Comparison of ENCODE assay signal across 27 cellular contexts in the genomic region with DNA sequence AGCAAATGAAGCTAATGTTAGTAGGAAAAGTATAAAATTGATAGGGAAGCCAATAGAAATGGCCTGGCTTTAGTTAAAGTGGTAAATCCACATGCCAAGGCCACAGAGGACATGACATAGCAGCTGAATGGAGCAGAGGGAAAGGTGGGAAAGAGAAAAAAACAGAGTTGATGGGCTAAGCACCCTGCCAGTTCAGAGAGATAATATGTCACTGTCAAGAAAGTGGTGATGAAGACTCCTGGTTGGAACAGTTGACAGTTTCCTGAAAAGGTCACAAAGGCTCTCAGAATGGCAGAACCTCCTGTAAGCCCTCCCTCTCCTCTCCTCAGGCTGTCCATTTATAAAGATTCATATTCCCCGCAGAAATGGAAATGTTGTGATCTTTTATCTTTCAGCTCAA. TPM values are rescaled to one million over a fixed set of nuclear protein-coding genes. Genes with fewer than 3 reads are reported as not detected.
A peak's percentile ranks its signal among the peaks of the same experiment; 100 is the strongest.
DNase-seq lines count a peak whose midpoint lies in the region; ATAC-seq, FAIRE-seq and TF ChIP-seq lines count a peak whose summit lies in the region.
"Had no signal": no experiment of that assay in that cellular context is flagged by ENCODE, and none has a peak within 500 bp of the region (broad histone marks: within the 10 kb centered on the region; RNA-seq: fewer than 3 reads in every experiment).

No MANE protein-coding gene starts in this region.

- TF ChIP-seq CTCF in left ventricle myocardium inferior (IDR thresholded peaks at IDR 0.05; ENCODE audit: borderline replicate concordance): no peak
- no peak for TF ChIP-seq CTCF in PC-9 (conservative IDR thresholded peaks at IDR 0.05)
- TF ChIP-seq CTCF in HepG2 (CRISPR knock-in tag; IDR thresholded peaks at IDR 0.05): no peak
- no peak for TF ChIP-seq CTCF in GM20000 (IDR thresholded peaks at IDR 0.05; ENCODE audit: extremely low read depth, missing control alignments)

- BruUV-seq in PC-9 (replicated peaks; lab: Mats Ljungman, UMichigan): no TSS peak
- no TSS peak for BruUV-seq in HepG2 (replicated peaks; lab: Mats Ljungman, UMichigan)

- ATAC-seq in Right ventricle myocardium inferior: peak; percentile 67
- peak; percentile 91 to 94 for ATAC-seq in left cardiac atrium
- peak; percentile 79 to 95 for ATAC-seq in right cardiac atrium
- ATAC-seq in HG02884 (IDR thresholded peaks at IDR 0.05; ENCODE audit: unreplicated experiment): no peak
- no peak for ATAC-seq in HepG2
- ATAC-seq: GM12878 had no signal

- H3K4me3 ChIP-seq in left ventricle myocardium inferior: no peak overlapping the region
- no peak overlapping the region for H3K4me3 ChIP-seq in PC-9
- H3K4me3 ChIP-seq in right cardiac atrium (ENCODE audit: low read length): no peak overlapping the region
- H3K4me3 ChIP-seq in HepG2 (replicated peaks in 1 of 3; ENCODE audit: insufficient read depth in 1 of 3, low read depth in 2 of 3, low read length in 3 of 3): no peak overlapping the region
- H3K4me3 ChIP-seq: BLaER1 treated with 17β-estradiol and CSF1 and Interleukin-3, amounts not matched to agents 10 nM and 100 nM; GM12878; HAP-1 had no signal

- CTCF ChIA-PET in PC-9 (lab: Charles Lee): no interaction called here
- CTCF ChIA-PET in HepG2 (lab: Yijun Ruan, JAX; ENCODE audit: low intra/inter-chr PET ratio, low total read pairs): no interaction called here

- DNase-seq in Right ventricle myocardium inferior (ENCODE audit: missing footprints) (no peak), left ventricle myocardium inferior (no peak), PC-9 (no peak), left cardiac atrium (no peak), right cardiac atrium (no peak), HepG2 (ENCODE audit: low spot score) (no peak), GM20000 (ENCODE audit: low spot score) (no peak)
- DNase-seq: ACHN; AML-193; BE2C; CD4-positive, alpha-beta T cell; CD8-positive, alpha-beta memory T cell; DMS 273 treated with DMSO at 0.1 percent for 48 hours; DMS79; EL; GDM1; GOT3; HFFc6 had no signal

- no peaks in the 10 kb centered on the region for H3K36me3 ChIP-seq in left ventricle myocardium inferior
- H3K36me3 ChIP-seq in PC-9 (ENCODE audit: low read depth): peaks cover 47% of the 10 kb centered on the region
- H3K36me3 ChIP-seq in HepG2 (replicated peaks in 1 of 2; ENCODE audit: control insufficient read depth in 1 of 2, insufficient read depth in 2 of 2, low read length in 2 of 2): peaks cover 0 to 16% of the 10 kb centered on the region in 2 experiments; a peak in 2 of 5 replicates
- H3K36me3 ChIP-seq: BE2C; BLaER1 treated with 17β-estradiol and CSF1 and Interleukin-3, amounts not matched to agents 10 nM and 100 nM had no signal

- TF ChIP-seq RAD21 in HepG2 (CRISPR knock-in tag; IDR thresholded peaks at IDR 0.05): no peak

- POLR2A ChIA-PET in PC-9 (lab: Charles Lee; ENCODE audit: unreplicated experiment): no interaction called here
- POLR2A ChIA-PET in HepG2 (lab: Yijun Ruan, JAX): interaction anchor here (0.6 kb wide), 1 partner anchor 49 kb away, joined by 3 read pairs; a partner anchor contains a TSS

- no peaks in the 10 kb centered on the region for H3K9me2 ChIP-seq in PC-9 (ENCODE audit: insufficient read depth)

- H3K4me2 ChIP-seq in PC-9: no peak overlapping the region
- no peak overlapping the region for H3K4me2 ChIP-seq in HepG2 (ENCODE audit: low read depth, low read length)
- H3K4me2 ChIP-seq: BLaER1 treated with 17β-estradiol and CSF1 and Interleukin-3, amounts not matched to agents 10 nM and 100 nM had no signal

- no peaks in the 10 kb centered on the region; the same call in 1 of the 2 replicates for H4K20me1 ChIP-seq in PC-9 (ENCODE audit: insufficient read depth)
- H4K20me1 ChIP-seq in HepG2 (ENCODE audit: insufficient read depth, low read length): no peaks in the 10 kb centered on the region
- H4K20me1 ChIP-seq: BLaER1 treated with 17β-estradiol and CSF1 and Interleukin-3, amounts not matched to agents 10 nM and 100 nM had no signal

- TF ChIP-seq EP300 in HepG2 (IDR thresholded peaks at IDR 0.05; ENCODE audit: low read depth in 2 of 2, low read length in 2 of 2) (no peak), HepG2 (CRISPR knock-in tag; IDR thresholded peaks at IDR 0.05; ENCODE audit: borderline replicate concordance) (no peak)

- TF ChIP-seq POLR2A in HepG2 (IDR thresholded peaks at IDR 0.05; ENCODE audit: insufficient read depth in 1 of 2, low read depth in 2 of 2, low read length in 2 of 2): no peak

- no peak overlapping the region for H3K9ac ChIP-seq in HepG2 (ENCODE audit: insufficient read depth, low read depth, low read length)
- H3K9ac ChIP-seq: BLaER1 treated with 17β-estradiol and CSF1 and Interleukin-3, amounts not matched to agents 10 nM and 100 nM had no signal

- H3K9me3 ChIP-seq in left ventricle myocardium inferior (replicated peaks) (no peaks in the 10 kb centered on the region), PC-9 (ENCODE audit: insufficient read depth, low read depth) (no peaks in the 10 kb centered on the region), right cardiac atrium (ENCODE audit: control insufficient read depth, low read length) (no peaks in the 10 kb centered on the region), HepG2 (ENCODE audit: low read length) (no peaks in the 10 kb centered on the region)
- H3K9me3 ChIP-seq: BE2C, HAP-1 had no signal

- 70% methylated on average over 1 of the region's 1 CpG for WGBS in right cardiac atrium
- WGBS in HepG2 (ENCODE audit: low lambda C conversion rate): 100% methylated on average over 1 of the region's 1 CpG

- intact Hi-C loops in Right ventricle myocardium inferior (cut with DNase I) (no loop called here), left ventricle myocardium inferior (cut with micrococcal nuclease) (no loop called here), PC-9 (cut with micrococcal nuclease; ENCODE audit: unreplicated experiment) (no loop called here), left cardiac atrium (cut with DNase I) (loop anchor here in 1 of 2 donors (2.0 kb wide), 1 partner anchor 65 kb away; no protein-coding TSS in a partner anchor), right cardiac atrium (cut with DNase I) (loop anchor here in 1 of 4 donors (10.0 kb wide), 1 partner anchor 301 kb away; no protein-coding TSS in a partner anchor), HepG2 (cut with micrococcal nuclease; ENCODE audit: unreplicated experiment) (no loop called here)

- H3K27me3 ChIP-seq in left ventricle myocardium inferior (ENCODE audit: low read depth): no peaks in the 10 kb centered on the region
- no peaks in the 10 kb centered on the region for H3K27me3 ChIP-seq in PC-9 (ENCODE audit: insufficient read depth, low read depth)
- H3K27me3 ChIP-seq in right cardiac atrium (ENCODE audit: control insufficient read depth, insufficient read depth): no peaks in the 10 kb centered on the region
- H3K27me3 ChIP-seq in HepG2 (ENCODE audit: control insufficient read depth in 1 of 2, insufficient read depth in 2 of 2, low read length in 2 of 2): no peaks in the 10 kb centered on the region
- H3K27me3 ChIP-seq: BE2C; BLaER1 treated with 17β-estradiol and CSF1 and Interleukin-3, amounts not matched to agents 10 nM and 100 nM had no signal

- H2AFZ ChIP-seq in PC-9: no peak overlapping the region
- no peak overlapping the region for H2AFZ ChIP-seq in HepG2 (ENCODE audit: low read length)

- peaks cover 15% of the 10 kb centered on the region for H3K4me1 ChIP-seq in left ventricle myocardium inferior
- H3K4me1 ChIP-seq in PC-9 (replicated peaks; ENCODE audit: insufficient read depth): peaks cover 7% of the 10 kb centered on the region
- H3K4me1 ChIP-seq in right cardiac atrium (ENCODE audit: control insufficient read depth, insufficient read depth, low read length): peaks cover 4% of the 10 kb centered on the region
- peaks cover 22% of the 10 kb centered on the region for H3K4me1 ChIP-seq in HepG2 (ENCODE audit: insufficient read depth, low read length)
- H3K4me1 ChIP-seq: BE2C, HAP-1 had no signal

- FAIRE-seq in HepG2 (lab: Jason Lieb, UNC): no peak
- FAIRE-seq: A204.1, D721Med, GM12878, GM18507, H54 had no signal

- H3K79me2 ChIP-seq in PC-9 (ENCODE audit: low read depth): peaks cover 33% of the 10 kb centered on the region
- H3K79me2 ChIP-seq in HepG2 (ENCODE audit: insufficient read depth, low read length): no peaks in the 10 kb centered on the region

- peaks cover 44% of the 10 kb centered on the region for H3F3A ChIP-seq in PC-9 (ENCODE audit: insufficient read depth, low read depth)

- H3K27ac ChIP-seq in left ventricle myocardium inferior (replicated peaks): no peak overlapping the region
- H3K27ac ChIP-seq in PC-9: peak overlapping the region; percentile 19; the same call in 1 of the 2 replicates
- H3K27ac ChIP-seq in right cardiac atrium (ENCODE audit: low read length): no peak overlapping the region
- no peak overlapping the region for H3K27ac ChIP-seq in HepG2 (ENCODE audit: extremely low read length, insufficient read depth, low read length)
- H3K27ac ChIP-seq: 22Rv1; BLaER1 treated with 17β-estradiol and CSF1 and Interleukin-3, amounts not matched to agents 10 nM and 100 nM had no signal

- in situ Hi-C loops in HepG2 (cut with HindIII; ENCODE audit: extremely low pct_ligation_motif_present, low pct_unique_long_range_greater_than_20kb): no loop called here

RNA-seq across cellular contexts. Expression of a gene that starts 48.2 kb away (rescaled TPM):
- total RNA-seq in Right ventricle myocardium inferior: 0.46 TPM
- 0.19 TPM for total RNA-seq in left ventricle myocardium inferior
- total RNA-seq in PC-9 (2021): 110 and 187 TPM in 2 replicates
- total RNA-seq in left cardiac atrium: 1 to 10 TPM; 3.3 to 4.7 TPM
- 1 to 10 TPM; 4.1 to 7.3 (median 6.7) TPM for total RNA-seq in right cardiac atrium
- 2.1 TPM for polyA plus RNA-seq in right cardiac atrium
- total RNA-seq in HepG2 (2016; rRNA removed; fragmentation: Illumina TruSeq; extraction: Trizol): 11.9 and 15.7 TPM in 2 replicates
- 1.5 and 2.6 TPM in 2 replicates for total RNA-seq in HepG2 (2016; cell fraction: cytosol; rRNA removed; fragmentation: Illumina TruSeq; extraction: Trizol; ENCODE audit: low read depth)
- 13.1 and 14.5 TPM in 2 replicates for total RNA-seq in HepG2 (2016; cell fraction: insoluble cytoplasmic fraction; rRNA removed; fragmentation: Illumina TruSeq; extraction: Trizol)
- total RNA-seq in HepG2 (2016; cell fraction: membrane; rRNA removed; fragmentation: Illumina TruSeq; extraction: Trizol): 4.0 and 5.0 TPM in 2 replicates
- total RNA-seq in HepG2 (2016; cell fraction: nucleus; rRNA removed; fragmentation: Illumina TruSeq; extraction: Trizol): 21.1 and 22.8 TPM in 2 replicates
- 15.9 and 17.5 TPM in 2 replicates for polyA plus RNA-seq in HepG2 (2011; rRNA removed)
- polyA plus RNA-seq in HepG2 (2011; cell fraction: cytosol; rRNA removed): 5.6 and 9.4 TPM in 2 replicates
- 9.2 and 14.7 TPM in 2 replicates for polyA plus RNA-seq in HepG2 (2011; cell fraction: nucleus; rRNA removed)
- 20.4 and 31.0 TPM in 2 replicates for polyA plus RNA-seq in HepG2 (2012)
- 0.35 and 0.42 TPM in 2 replicates for polyA plus RNA-seq in HepG2 (2016; cell fraction: cytosol; fragmentation: Illumina TruSeq; extraction: Trizol; ENCODE audit: low read depth)
- polyA plus RNA-seq in HepG2 (2016; cell fraction: insoluble cytoplasmic fraction; fragmentation: Illumina TruSeq; extraction: Trizol; ENCODE audit: low read depth): 5.6 and 6.9 TPM in 2 replicates
- polyA plus RNA-seq in HepG2 (2016; cell fraction: membrane; fragmentation: Illumina TruSeq; extraction: Trizol; ENCODE audit: low read depth): 0.86 and 0.94 TPM in 2 replicates
- 16.0 and 16.6 TPM in 2 replicates for polyA plus RNA-seq in HepG2 (2016; cell fraction: nucleus; fragmentation: Illumina TruSeq; extraction: Trizol; ENCODE audit: insufficient read depth, low read depth)
- 95.4 and 149 TPM in 2 replicates for polyA minus RNA-seq in HepG2 (2011; rRNA and poly(A)+ RNA removed; ENCODE audit: low replicate concordance)
- polyA minus RNA-seq in HepG2 (2011; cell fraction: cytosol; rRNA and poly(A)+ RNA removed): 28.0 and 41.2 TPM in 2 replicates
- polyA minus RNA-seq in HepG2 (2011; cell fraction: nucleus; rRNA and poly(A)+ RNA removed): 82.7 and 97.5 TPM in 2 replicates
- polyA plus RNA-seq: CD8-positive, alpha-beta memory T cell had no signal

Comparison
In these comparisons a context has a peak if more than half of its experiments do, and no peak if none do; other contexts are left out.
1. ATAC-seq: peak in Right ventricle myocardium inferior (single experiment), left cardiac atrium (2 of 2) and right cardiac atrium (2 of 2); none in HG02884 (single experiment) and HepG2 (single experiment).